Comparison of ENCODE assay signal across 1 cellular context in the genomic region with DNA sequence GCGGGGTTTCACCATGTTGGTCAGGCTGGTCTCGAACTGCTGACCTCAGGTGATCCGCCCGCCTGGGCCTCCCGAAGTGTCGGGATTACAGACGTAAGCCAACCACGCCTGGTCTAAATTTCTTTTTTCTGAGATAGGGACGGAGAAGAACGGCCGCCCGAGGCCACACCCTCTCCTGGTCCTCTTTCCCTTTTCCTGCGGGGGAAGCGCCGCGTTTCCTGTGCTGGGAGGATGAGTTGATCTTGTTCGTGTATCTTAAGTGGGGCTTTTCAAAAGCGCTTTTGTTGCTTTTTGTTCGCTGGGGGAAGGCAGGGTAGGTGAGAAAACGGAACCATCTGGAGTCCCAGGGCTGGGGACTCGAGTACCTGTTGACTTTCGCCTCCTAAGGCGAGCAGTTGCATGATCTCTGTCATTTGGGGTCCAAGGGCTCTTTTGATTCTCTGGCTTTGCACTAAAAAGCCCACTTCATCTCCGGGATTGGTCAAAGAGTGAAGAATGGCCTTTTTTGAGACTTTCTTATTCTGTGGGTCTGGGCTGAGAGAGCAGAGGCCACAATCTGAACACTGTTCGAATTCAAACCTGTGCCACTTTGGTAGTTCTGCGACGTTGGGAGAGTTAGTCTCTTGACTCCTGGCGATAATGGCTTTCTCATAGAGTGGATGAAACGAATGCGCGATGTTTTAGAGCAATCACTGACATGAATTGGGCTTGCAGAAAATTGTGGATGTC.
TF ChIP-seq lines count a peak whose summit lies in the region.

No MANE protein-coding gene starts in this region.

TF ChIP-seq in HEK293, 187 proteins besides CTCF, POLR2A, EP300 and RAD21 (continued from another document):
- TF ChIP-seq, protein P1, sequence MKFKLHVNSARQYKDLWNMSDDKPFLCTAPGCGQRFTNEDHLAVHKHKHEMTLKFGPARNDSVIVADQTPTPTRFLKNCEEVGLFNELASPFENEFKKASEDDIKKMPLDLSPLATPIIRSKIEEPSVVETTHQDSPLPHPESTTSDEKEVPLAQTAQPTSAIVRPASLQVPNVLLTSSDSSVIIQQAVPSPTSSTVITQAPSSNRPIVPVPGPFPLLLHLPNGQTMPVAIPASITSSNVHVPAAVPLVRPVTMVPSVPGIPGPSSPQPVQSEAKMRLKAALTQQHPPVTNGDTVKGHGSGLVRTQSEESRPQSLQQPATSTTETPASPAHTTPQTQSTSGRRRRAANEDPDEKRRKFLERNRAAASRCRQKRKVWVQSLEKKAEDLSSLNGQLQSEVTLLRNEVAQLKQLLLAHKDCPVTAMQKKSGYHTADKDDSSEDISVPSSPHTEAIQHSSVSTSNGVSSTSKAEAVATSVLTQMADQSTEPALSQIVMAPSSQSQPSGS (tag by site-specific recombination; IDR thresholded peaks at IDR 0.05; ENCODE audit: low read depth) = no peak
- TF ChIP-seq ZNF211 (tag by site-specific recombination; IDR thresholded peaks at IDR 0.05; ENCODE audit: low read depth) (no peak), ZNF202 (tag by site-specific recombination; IDR thresholded peaks at IDR 0.05; ENCODE audit: borderline replicate concordance) (no peak), MZF1 (tag by site-specific recombination; IDR thresholded peaks at IDR 0.05; ENCODE audit: borderline replicate concordance) (no peak), ZSCAN16 (tag by site-specific recombination; IDR thresholded peaks at IDR 0.05) (no peak), ZNF114 (tag by site-specific recombination; IDR thresholded peaks at IDR 0.05) (no peak), ZNF174 (tag by site-specific recombination; IDR thresholded peaks at IDR 0.05) (no peak), GLIS1 (tag by site-specific recombination; IDR thresholded peaks at IDR 0.05) (no peak), ZNF501 (tag by site-specific recombination; IDR thresholded peaks at IDR 0.05) (no peak), ZNF48 (tag by site-specific recombination; IDR thresholded peaks at IDR 0.05) (no peak), ZNF585B (tag by site-specific recombination; IDR thresholded peaks at IDR 0.05) (no peak), SCRT2 (tag by site-specific recombination; IDR thresholded peaks at IDR 0.05) (peak; percentile 95), OVOL3 (tag by site-specific recombination; IDR thresholded peaks at IDR 0.05) (no peak), ZNF747 (tag by site-specific recombination; IDR thresholded peaks at IDR 0.05) (no peak), ZNF529 (tag by site-specific recombination; IDR thresholded peaks at IDR 0.05; ENCODE audit: insufficient replicate concordance) (no peak), ZNF274 (IDR thresholded peaks at IDR 0.05; ENCODE audit: low read length) (no peak), ZNF274 (tag by site-specific recombination; IDR thresholded peaks at IDR 0.05; ENCODE audit: borderline replicate concordance) (no peak), ZNF664 (tag by site-specific recombination; IDR thresholded peaks at IDR 0.05) (peak; percentile 62; the same call in 1 of the 2 replicates), ZNF112 (tag by site-specific recombination; IDR thresholded peaks at IDR 0.05) (no peak), SP7 (tag by site-specific recombination; IDR thresholded peaks at IDR 0.05) (no peak)
- TF ChIP-seq, protein P2, sequence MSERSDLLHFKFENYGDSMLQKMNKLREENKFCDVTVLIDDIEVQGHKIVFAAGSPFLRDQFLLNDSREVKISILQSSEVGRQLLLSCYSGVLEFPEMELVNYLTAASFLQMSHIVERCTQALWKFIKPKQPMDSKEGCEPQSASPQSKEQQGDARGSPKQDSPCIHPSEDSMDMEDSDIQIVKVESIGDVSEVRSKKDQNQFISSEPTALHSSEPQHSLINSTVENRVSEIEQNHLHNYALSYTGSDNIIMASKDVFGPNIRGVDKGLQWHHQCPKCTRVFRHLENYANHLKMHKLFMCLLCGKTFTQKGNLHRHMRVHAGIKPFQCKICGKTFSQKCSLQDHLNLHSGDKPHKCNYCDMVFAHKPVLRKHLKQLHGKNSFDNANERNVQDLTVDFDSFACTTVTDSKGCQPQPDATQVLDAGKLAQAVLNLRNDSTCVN (tag by site-specific recombination; optimal IDR thresholded peaks at IDR 0.05) = no peak
- TF ChIP-seq, protein P3, sequence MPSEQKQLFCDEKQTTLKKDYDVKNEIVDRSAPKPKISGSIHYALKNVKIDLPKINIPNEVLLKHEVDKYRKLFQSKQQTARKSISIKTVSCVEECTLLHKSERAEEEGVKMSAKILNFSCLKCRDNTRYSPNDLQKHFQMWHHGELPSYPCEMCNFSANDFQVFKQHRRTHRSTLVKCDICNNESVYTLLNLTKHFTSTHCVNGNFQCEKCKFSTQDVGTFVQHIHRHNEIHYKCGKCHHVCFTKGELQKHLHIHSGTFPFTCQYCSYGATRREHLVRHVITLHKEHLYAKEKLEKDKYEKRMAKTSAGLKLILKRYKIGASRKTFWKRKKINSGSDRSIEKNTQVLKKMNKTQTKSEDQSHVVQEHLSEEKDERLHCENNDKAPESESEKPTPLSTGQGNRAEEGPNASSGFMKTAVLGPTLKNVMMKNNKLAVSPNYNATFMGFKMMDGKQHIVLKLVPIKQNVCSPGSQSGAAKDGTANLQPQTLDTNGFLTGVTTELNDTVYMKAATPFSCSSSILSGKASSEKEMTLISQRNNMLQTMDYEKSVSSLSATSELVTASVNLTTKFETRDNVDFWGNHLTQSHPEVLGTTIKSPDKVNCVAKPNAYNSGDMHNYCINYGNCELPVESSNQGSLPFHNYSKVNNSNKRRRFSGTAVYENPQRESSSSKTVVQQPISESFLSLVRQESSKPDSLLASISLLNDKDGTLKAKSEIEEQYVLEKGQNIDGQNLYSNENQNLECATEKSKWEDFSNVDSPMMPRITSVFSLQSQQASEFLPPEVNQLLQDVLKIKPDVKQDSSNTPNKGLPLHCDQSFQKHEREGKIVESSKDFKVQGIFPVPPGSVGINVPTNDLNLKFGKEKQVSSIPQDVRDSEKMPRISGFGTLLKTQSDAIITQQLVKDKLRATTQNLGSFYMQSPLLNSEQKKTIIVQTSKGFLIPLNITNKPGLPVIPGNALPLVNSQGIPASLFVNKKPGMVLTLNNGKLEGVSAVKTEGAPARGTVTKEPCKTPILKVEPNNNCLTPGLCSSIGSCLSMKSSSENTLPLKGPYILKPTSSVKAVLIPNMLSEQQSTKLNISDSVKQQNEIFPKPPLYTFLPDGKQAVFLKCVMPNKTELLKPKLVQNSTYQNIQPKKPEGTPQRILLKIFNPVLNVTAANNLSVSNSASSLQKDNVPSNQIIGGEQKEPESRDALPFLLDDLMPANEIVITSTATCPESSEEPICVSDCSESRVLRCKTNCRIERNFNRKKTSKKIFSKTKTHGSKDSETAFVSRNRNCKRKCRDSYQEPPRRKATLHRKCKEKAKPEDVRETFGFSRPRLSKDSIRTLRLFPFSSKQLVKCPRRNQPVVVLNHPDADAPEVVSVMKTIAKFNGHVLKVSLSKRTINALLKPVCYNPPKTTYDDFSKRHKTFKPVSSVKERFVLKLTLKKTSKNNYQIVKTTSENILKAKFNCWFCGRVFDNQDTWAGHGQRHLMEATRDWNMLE (tag by site-specific recombination; conservative IDR thresholded peaks at IDR 0.05; ENCODE audit: low read depth) = no peak
TF ChIP-seq in HEK293: peak in this region for 6.
